8 cellular contexts compared by ENCODE assay signal in genomic region chr14:76962303-76962660, GRCh38.
A peak's percentile ranks its signal among the peaks of the same experiment; 100 is the strongest.
DNase-seq lines count a peak whose midpoint lies in the region; ATAC-seq and TF ChIP-seq lines count a peak whose summit lies in the region.

No MANE protein-coding gene starts in this region.

- no peaks in the 10 kb centered on the region for H3K36me3 ChIP-seq in iPS-18a (ENCODE audit: control insufficient read depth, low read depth, low read length)

- H3K27ac Mint-ChIP-seq in HFFc6: peak overlapping the region; percentile 94
- peak overlapping the region; percentile 86 for H3K27ac Mint-ChIP-seq in activated T-helper 17 cell treated with anti-CD3 and anti-CD28 coated beads, Interleukin-2, amount 50 U/mL, for 72 hours
- H3K27ac Mint-ChIP-seq in stimulated activated memory B cell treated with anti-CD40 and anti-IgM and Interleukin-4, amounts not matched to agents 10 μg/mL and 1 μg/mL and 100 μg/mL, for 72 hours: peak overlapping the region; percentile 92

- H3K27me3 ChIP-seq in iPS-18a (ENCODE audit: control insufficient read depth, insufficient read depth, low read length): no peaks in the 10 kb centered on the region

- peaks cover 29% of the 10 kb centered on the region for H3K4me1 ChIP-seq in iPS-18a (ENCODE audit: control insufficient read depth, low read depth, low read length)

- peak; percentile 2 for ATAC-seq in activated T-helper 17 cell treated with anti-CD3 and anti-CD28 coated beads, Interleukin-2, amount 50 U/mL, for 72 hours (replicated peaks)
- no peak for ATAC-seq in stimulated activated memory B cell treated with anti-CD40 and anti-IgM and Interleukin-4, amounts not matched to agents 10 μg/mL and 1 μg/mL and 100 μg/mL, for 72 hours
- no peak for ATAC-seq in GM19452 (IDR thresholded peaks at IDR 0.05; ENCODE audit: unreplicated experiment)
- ATAC-seq in GM18868 (IDR thresholded peaks at IDR 0.05; ENCODE audit: unreplicated experiment): no peak

- H3K9me3 Mint-ChIP-seq in HFFc6: no peaks in the 10 kb centered on the region
- no peaks in the 10 kb centered on the region for H3K9me3 Mint-ChIP-seq in activated T-helper 17 cell treated with anti-CD3 and anti-CD28 coated beads, Interleukin-2, amount 50 U/mL, for 72 hours
- H3K9me3 Mint-ChIP-seq in stimulated activated memory B cell treated with anti-CD40 and anti-IgM and Interleukin-4, amounts not matched to agents 10 μg/mL and 1 μg/mL and 100 μg/mL, for 72 hours: no peaks in the 10 kb centered on the region

- H3K27me3 Mint-ChIP-seq in HFFc6 (ENCODE audit: insufficient read depth): peaks cover 6% of the 10 kb centered on the region
- H3K27me3 Mint-ChIP-seq in activated T-helper 17 cell treated with anti-CD3 and anti-CD28 coated beads, Interleukin-2, amount 50 U/mL, for 72 hours: peaks cover 6% of the 10 kb centered on the region
- H3K27me3 Mint-ChIP-seq in stimulated activated memory B cell treated with anti-CD40 and anti-IgM and Interleukin-4, amounts not matched to agents 10 μg/mL and 1 μg/mL and 100 μg/mL, for 72 hours: no peaks in the 10 kb centered on the region

- H3K4me3 Mint-ChIP-seq in HFFc6: peak overlapping the region; percentile 89
- peak overlapping the region; percentile 69 for H3K4me3 Mint-ChIP-seq in activated T-helper 17 cell treated with anti-CD3 and anti-CD28 coated beads, Interleukin-2, amount 50 U/mL, for 72 hours
- H3K4me3 Mint-ChIP-seq in stimulated activated memory B cell treated with anti-CD40 and anti-IgM and Interleukin-4, amounts not matched to agents 10 μg/mL and 1 μg/mL and 100 μg/mL, for 72 hours: peak overlapping the region; percentile 37

- peaks cover 59% of the 10 kb centered on the region for H3K4me1 Mint-ChIP-seq in HFFc6 (ENCODE audit: low read depth)
- H3K4me1 Mint-ChIP-seq in activated T-helper 17 cell treated with anti-CD3 and anti-CD28 coated beads, Interleukin-2, amount 50 U/mL, for 72 hours: peaks cover 56% of the 10 kb centered on the region
- H3K4me1 Mint-ChIP-seq in stimulated activated memory B cell treated with anti-CD40 and anti-IgM and Interleukin-4, amounts not matched to agents 10 μg/mL and 1 μg/mL and 100 μg/mL, for 72 hours: peaks cover 79% of the 10 kb centered on the region

- no peaks in the 10 kb centered on the region for H3K36me3 Mint-ChIP-seq in HFFc6 (ENCODE audit: low read depth)
- peaks cover 8% of the 10 kb centered on the region for H3K36me3 Mint-ChIP-seq in activated T-helper 17 cell treated with anti-CD3 and anti-CD28 coated beads, Interleukin-2, amount 50 U/mL, for 72 hours (ENCODE audit: low read depth)
- no peaks in the 10 kb centered on the region for H3K36me3 Mint-ChIP-seq in stimulated activated memory B cell treated with anti-CD40 and anti-IgM and Interleukin-4, amounts not matched to agents 10 μg/mL and 1 μg/mL and 100 μg/mL, for 72 hours

- peak overlapping the region; percentile 50 for H3K4me3 ChIP-seq in iPS-18a (ENCODE audit: low read length)

- DNase-seq in HFFc6: no peak
- no peak for DNase-seq in iPS-NIHi11 (ENCODE audit: low spot score)
- DNase-seq in NCI-H1048 (lab: John Stamatoyannopoulos, UW): no peak

- no peaks in the 10 kb centered on the region for H3K9me3 ChIP-seq in iPS-18a (ENCODE audit: control insufficient read depth, low read depth, low read length)

- no peak for TF ChIP-seq CTCF in HFFc6 (IDR thresholded peaks at IDR 0.05)

- peak overlapping the region; percentile 81 for H3K27ac ChIP-seq in iPS-18a (ENCODE audit: low read length)

- H3K9ac ChIP-seq in iPS-18a (ENCODE audit: low read length): peak overlapping the region; percentile 42

Comparison
In these comparisons a context has a peak if more than half of its experiments do, and no peak if none do; other contexts are left out.
1. H3K4me3 Mint-ChIP-seq: peak in every context shown above with its lines; median percentile 89 in HFFc6; 69 in activated T-helper 17 cell treated with anti-CD3 and anti-CD28 coated beads, Interleukin-2, amount 50 U/mL, for 72 hours; 37 in stimulated activated memory B cell treated with anti-CD40 and anti-IgM and Interleukin-4, amounts not matched to agents 10 μg/mL and 1 μg/mL and 100 μg/mL, for 72 hours.